In genomic region chr6:33815854-33816253, GRCh38 we compare ENCODE assay signal across 9 cellular contexts. TPM values are rescaled to one million over a fixed set of nuclear protein-coding genes. Genes with fewer than 3 reads are reported as not detected.
DNase-seq lines count a peak whose midpoint lies in the region; ATAC-seq and TF ChIP-seq lines count a peak whose summit lies in the region.
"Had no signal": no experiment of that assay in that cellular context is flagged by ENCODE, and none has a peak within 500 bp of the region (broad histone marks: within the 10 kb centered on the region; RNA-seq: fewer than 3 reads in every experiment).

No MANE protein-coding gene starts in this region.

- no peak overlapping the region for H3K27ac ChIP-seq in SK-N-SH (ENCODE audit: low read depth in 2 of 2, low read length in 1 of 2)
- H3K27ac ChIP-seq in lower lobe of right lung: no peak overlapping the region
- H3K27ac ChIP-seq in CD8-positive, alpha-beta T cell (ENCODE audit: low read depth, low read length): no peak overlapping the region

- H3K36me3 ChIP-seq in SK-N-SH (replicated peaks in 1 of 2; ENCODE audit: control insufficient read depth in 1 of 2, insufficient read depth in 2 of 2, low read length in 1 of 2) (no peaks in the 10 kb centered on the region), lower lobe of right lung (no peaks in the 10 kb centered on the region)
- H3K36me3 ChIP-seq in CD8-positive, alpha-beta T cell (ENCODE audit: insufficient read depth, low read length): no peaks in the 10 kb centered on the region

- 0 out of 2 replicates have a peak, but pooled peaks cover 2% of the 10 kb centered on the region for H4K20me1 ChIP-seq in SK-N-SH (ENCODE audit: insufficient read depth)

- H3K27me3 ChIP-seq in SK-N-SH (ENCODE audit: insufficient read depth) (peaks cover 6% of the 10 kb centered on the region; the same call in 1 of the 2 replicates), lower lobe of right lung (ENCODE audit: low read depth) (peaks cover 27% of the 10 kb centered on the region)
- H3K27me3 ChIP-seq in CD8-positive, alpha-beta T cell (ENCODE audit: insufficient read depth, low read length): peaks cover 16% of the 10 kb centered on the region

- no peak overlapping the region for H3K27ac Mint-ChIP-seq in activated T-helper 2 cell treated with anti-CD3 and anti-CD28 coated beads, Interferon-gamma antibody, Interleukin-2, Interleukin-4, amounts not matched to agents 10 μg/mL and 5 μg/mL and 100 μg/mL, durations not matched to agents 14 hours and 24 hours and 36 hours
- no peak overlapping the region for H3K27ac Mint-ChIP-seq in CD8-positive, alpha-beta T cell
- H3K27ac Mint-ChIP-seq: activated B cell treated with CpG ODN at 0.5 μM for 24 hours had no signal

- POLR2A ChIA-PET in SK-N-SH (lab: Yijun Ruan, JAX): no interaction called here
- POLR2A ChIA-PET in CD8-positive, alpha-beta T cell (lab: Charles Lee): no interaction called here

- intact Hi-C loops in lower lobe of right lung (cut with DNase I): no loop called here
- intact Hi-C loops in activated T-helper 2 cell treated with anti-CD3 and anti-CD28 coated beads, Interferon-gamma antibody, Interleukin-2, Interleukin-4, amounts not matched to agents 10 μg/mL and 5 μg/mL and 100 μg/mL, durations not matched to agents 14 hours and 24 hours and 36 hours (cut with micrococcal nuclease): no loop called here
- intact Hi-C loops in CD8-positive, alpha-beta T cell (cut with DNase I, micrococcal nuclease): no loop called here

- H3K4me1 ChIP-seq in SK-N-SH (ENCODE audit: control insufficient read depth in 1 of 2, insufficient read depth in 2 of 2, low read depth in 1 of 2, low read length in 1 of 2) (peaks cover 0 to 14% of the 10 kb centered on the region in 2 experiments; a peak in 1 of 4 replicates), lower lobe of right lung (no peaks in the 10 kb centered on the region)
- H3K4me1 ChIP-seq in CD8-positive, alpha-beta T cell (ENCODE audit: insufficient read depth, low read length): peaks cover 2% of the 10 kb centered on the region

- H3K9me2 ChIP-seq in SK-N-SH: no peaks in the 10 kb centered on the region

- no peak overlapping the region for H3K4me3 Mint-ChIP-seq in activated T-helper 2 cell treated with anti-CD3 and anti-CD28 coated beads, Interferon-gamma antibody, Interleukin-2, Interleukin-4, amounts not matched to agents 10 μg/mL and 5 μg/mL and 100 μg/mL, durations not matched to agents 14 hours and 24 hours and 36 hours (ENCODE audit: low read depth)
- H3K4me3 Mint-ChIP-seq in CD8-positive, alpha-beta T cell: no peak overlapping the region
- H3K4me3 Mint-ChIP-seq: activated B cell treated with CpG ODN at 0.5 μM for 24 hours had no signal

- no peaks in the 10 kb centered on the region for H3F3A ChIP-seq in SK-N-SH (replicated peaks; ENCODE audit: insufficient read depth)

- TF ChIP-seq RAD21 in Ishikawa (IDR thresholded peaks at IDR 0.05; ENCODE audit: low read depth) (no peak), SK-N-SH (IDR thresholded peaks at IDR 0.05; ENCODE audit: low read length) (no peak)

- no peaks in the 10 kb centered on the region for H3K9me3 Mint-ChIP-seq in activated T-helper 2 cell treated with anti-CD3 and anti-CD28 coated beads, Interferon-gamma antibody, Interleukin-2, Interleukin-4, amounts not matched to agents 10 μg/mL and 5 μg/mL and 100 μg/mL, durations not matched to agents 14 hours and 24 hours and 36 hours
- no peaks in the 10 kb centered on the region for H3K9me3 Mint-ChIP-seq in CD8-positive, alpha-beta T cell
- H3K9me3 Mint-ChIP-seq: activated B cell treated with CpG ODN at 0.5 μM for 24 hours had no signal

- CTCF ChIA-PET in SK-N-SH (lab: Yijun Ruan, JAX): interaction anchor here (1.3 to 3.0 kb wide), 4 partner anchors 13 to 232 kb away, joined by 3 to 8 read pairs (median 5); no protein-coding TSS in a partner anchor
- CTCF ChIA-PET in CD8-positive, alpha-beta T cell (lab: Charles Lee): interaction anchor here (1.1 to 3.4 kb wide), 2 partner anchors 22 to 44 kb away, joined by 3 to 11 read pairs; no protein-coding TSS in a partner anchor

- peaks cover 13% of the 10 kb centered on the region for H3K27me3 Mint-ChIP-seq in activated T-helper 2 cell treated with anti-CD3 and anti-CD28 coated beads, Interferon-gamma antibody, Interleukin-2, Interleukin-4, amounts not matched to agents 10 μg/mL and 5 μg/mL and 100 μg/mL, durations not matched to agents 14 hours and 24 hours and 36 hours (ENCODE audit: low read depth)
- peaks cover 30% of the 10 kb centered on the region for H3K27me3 Mint-ChIP-seq in CD8-positive, alpha-beta T cell (ENCODE audit: low read depth)

- no peaks in the 10 kb centered on the region for H3K9me3 ChIP-seq in SK-N-SH
- no peaks in the 10 kb centered on the region for H3K9me3 ChIP-seq in lower lobe of right lung
- no peaks in the 10 kb centered on the region for H3K9me3 ChIP-seq in CD8-positive, alpha-beta T cell (ENCODE audit: low read length)

- DNase-seq in ELF-1 (ENCODE audit: low read depth, low spot score): peak; percentile 66
- DNase-seq in SK-N-SH: peak; percentile 87
- DNase-seq in lower lobe of right lung: peak; percentile 35
- no peak for DNase-seq in activated T-helper 2 cell treated with anti-CD3 and anti-CD28 coated beads, Interferon-gamma antibody, Interleukin-2, Interleukin-4, amounts not matched to agents 10 μg/mL and 5 μg/mL and 100 μg/mL, durations not matched to agents 14 hours and 24 hours and 36 hours (ENCODE audit: low spot score)
- no peak for DNase-seq in CD8-positive, alpha-beta T cell
- DNase-seq: activated B cell treated with CpG ODN at 0.5 μM for 24 hours had no signal

- H2AFZ ChIP-seq in SK-N-SH (ENCODE audit: low read depth): no peak overlapping the region

- ATAC-seq in lower lobe of right lung (no peak), HG03571 (IDR thresholded peaks at IDR 0.05; ENCODE audit: unreplicated experiment) (no peak)
- ATAC-seq in CD8-positive, alpha-beta T cell: no peak

- no peaks in the 10 kb centered on the region for H3K4me1 Mint-ChIP-seq in activated T-helper 2 cell treated with anti-CD3 and anti-CD28 coated beads, Interferon-gamma antibody, Interleukin-2, Interleukin-4, amounts not matched to agents 10 μg/mL and 5 μg/mL and 100 μg/mL, durations not matched to agents 14 hours and 24 hours and 36 hours (ENCODE audit: low read depth)
- H3K4me1 Mint-ChIP-seq in CD8-positive, alpha-beta T cell (ENCODE audit: low read depth): peaks cover 4% of the 10 kb centered on the region
- H3K4me1 Mint-ChIP-seq: activated B cell treated with CpG ODN at 0.5 μM for 24 hours had no signal

- TF ChIP-seq EP300 in Ishikawa (IDR thresholded peaks at IDR 0.05; ENCODE audit: borderline replicate concordance): no peak
- no peak for TF ChIP-seq EP300 in SK-N-SH (IDR thresholded peaks at IDR 0.05; ENCODE audit: borderline replicate concordance in 1 of 2, low read depth in 1 of 2, low read length in 1 of 2)

- H3K9ac ChIP-seq in SK-N-SH: no peak overlapping the region

- WGBS in SK-N-SH (ENCODE audit: low lambda C conversion rate): 0% methylated on average over 1 of the region's 1 CpG

- no peaks in the 10 kb centered on the region for H3K36me3 Mint-ChIP-seq in activated T-helper 2 cell treated with anti-CD3 and anti-CD28 coated beads, Interferon-gamma antibody, Interleukin-2, Interleukin-4, amounts not matched to agents 10 μg/mL and 5 μg/mL and 100 μg/mL, durations not matched to agents 14 hours and 24 hours and 36 hours (ENCODE audit: low read depth)
- H3K36me3 Mint-ChIP-seq in CD8-positive, alpha-beta T cell: no peaks in the 10 kb centered on the region

- H3K4me2 ChIP-seq in SK-N-SH: no peak overlapping the region

- no peaks in the 10 kb centered on the region for H3K79me2 ChIP-seq in SK-N-SH (ENCODE audit: insufficient read depth)

- H3K4me3 ChIP-seq in SK-N-SH (ENCODE audit: low read depth in 2 of 2, low read length in 1 of 2): no peak overlapping the region
- H3K4me3 ChIP-seq in lower lobe of right lung: no peak overlapping the region
- H3K4me3 ChIP-seq in CD8-positive, alpha-beta T cell (ENCODE audit: low read depth, low read length): no peak overlapping the region

- TF ChIP-seq CTCF in SK-N-SH (IDR thresholded peaks at IDR 0.05): no peak
- no peak for TF ChIP-seq CTCF in lower lobe of right lung (IDR thresholded peaks at IDR 0.05)
- no peak for TF ChIP-seq CTCF in CD8-positive, alpha-beta T cell (IDR thresholded peaks at IDR 0.05)

TF ChIP-seq in Ishikawa, 13 proteins besides CTCF, POLR2A, EP300 and RAD21:
- TF ChIP-seq USF1 (IDR thresholded peaks at IDR 0.05) (peak; percentile 51; the same call in 1 of the 2 replicates), ZBTB7A (IDR thresholded peaks at IDR 0.05; ENCODE audit: low read depth) (no peak)

TF ChIP-seq in SK-N-SH, 30 proteins besides CTCF, POLR2A, EP300 and RAD21:
- peak; percentile 73 for TF ChIP-seq CHD2 (IDR thresholded peaks at IDR 0.05; ENCODE audit: low read length, partially characterized antibody)
- no peak for TF ChIP-seq MEF2A (IDR thresholded peaks at IDR 0.05; ENCODE audit: borderline replicate concordance, low read depth)
- no peak for TF ChIP-seq RFX5 (IDR thresholded peaks at IDR 0.05; ENCODE audit: low read length)
- TF ChIP-seq GABPA (IDR thresholded peaks at IDR 0.05; ENCODE audit: low read depth): peak; percentile 83
- no peak for TF ChIP-seq GATA2 (CRISPR knock-in tag; IDR thresholded peaks at IDR 0.05)
TF ChIP-seq in SK-N-SH: peak in this region for 2.

RNA-seq across cellular contexts. Expression of gene MLN, which starts 12.1 kb away (rescaled TPM):
- polyA plus RNA-seq in SK-N-SH (2012; rRNA removed): not detected in 2 replicates
- polyA plus RNA-seq in SK-N-SH (2012; cell fraction: cytosol; rRNA removed): not detected in 2 replicates
- not detected in 2 replicates for polyA plus RNA-seq in SK-N-SH (2012; cell fraction: nucleus; rRNA removed)
- not detected for total RNA-seq in lower lobe of right lung
- not detected in 2 replicates for total RNA-seq in activated T-helper 2 cell treated with anti-CD3 and anti-CD28 coated beads, Interferon-gamma antibody, Interleukin-2, Interleukin-4, amounts not matched to agents 10 μg/mL and 5 μg/mL and 100 μg/mL, durations not matched to agents 14 hours and 24 hours and 36 hours
- total RNA-seq in CD8-positive, alpha-beta T cell: not detected
- total RNA-seq: activated B cell treated with CpG ODN at 0.5 μM for 24 hours, skeletal muscle tissue had no signal

RNA-seq across cellular contexts. Expression of gene LEMD2, which starts 26.9 kb away (rescaled TPM):
- 56.5 and 59.5 TPM in 2 replicates for polyA plus RNA-seq in SK-N-SH (2012; rRNA removed)
- 32.2 and 37.6 TPM in 2 replicates for polyA plus RNA-seq in SK-N-SH (2012; cell fraction: cytosol; rRNA removed)
- 136 and 141 TPM in 2 replicates for polyA plus RNA-seq in SK-N-SH (2012; cell fraction: nucleus; rRNA removed)
- 53.6 TPM for total RNA-seq in lower lobe of right lung
- total RNA-seq in activated T-helper 2 cell treated with anti-CD3 and anti-CD28 coated beads, Interferon-gamma antibody, Interleukin-2, Interleukin-4, amounts not matched to agents 10 μg/mL and 5 μg/mL and 100 μg/mL, durations not matched to agents 14 hours and 24 hours and 36 hours: 61.7 and 66.2 TPM in 2 replicates
- 100 to 1,000 TPM; 124 TPM for total RNA-seq in CD8-positive, alpha-beta T cell

Comparison
In these comparisons a context has a peak if more than half of its experiments do, and no peak if none do; other contexts are left out.
1. DNase-seq: peak in ELF-1 (single experiment), SK-N-SH (single experiment) and lower lobe of right lung (single experiment); none in activated T-helper 2 cell treated with anti-CD3 and anti-CD28 coated beads, Interferon-gamma antibody, Interleukin-2, Interleukin-4, amounts not matched to agents 10 μg/mL and 5 μg/mL and 100 μg/mL, durations not matched to agents 14 hours and 24 hours and 36 hours (single experiment) and CD8-positive, alpha-beta T cell (0 of 7).